17 cellular contexts compared by ENCODE assay signal in the genomic region with DNA sequence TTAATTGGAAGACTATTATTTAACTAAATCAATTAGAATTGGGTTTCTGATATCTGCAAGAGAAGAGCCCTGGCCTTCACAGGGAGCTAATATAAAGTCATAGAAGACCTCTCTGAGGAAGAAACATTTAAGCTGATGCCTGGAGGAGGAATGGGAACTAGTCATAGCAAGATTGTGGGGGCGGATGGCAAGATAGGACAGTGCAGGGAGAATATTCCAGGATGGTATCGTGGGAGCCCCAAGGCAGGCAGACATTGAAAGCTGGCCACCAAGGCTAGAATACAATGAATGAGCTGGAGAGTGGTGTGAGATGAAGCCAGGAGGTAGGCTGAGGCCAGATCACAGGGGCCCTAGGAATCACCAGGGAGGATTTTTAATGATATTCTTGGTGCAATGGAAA. TPM values are rescaled to one million over a fixed set of nuclear protein-coding genes. Genes with fewer than 3 reads are reported as not detected.
DNase-seq lines count a peak whose midpoint lies in the region; TF ChIP-seq lines count a peak whose summit lies in the region.
"Had no signal": no experiment of that assay in that cellular context is flagged by ENCODE, and none has a peak within 500 bp of the region (broad histone marks: within the 10 kb centered on the region; RNA-seq: fewer than 3 reads in every experiment).

No MANE protein-coding gene starts in this region.

- H3K4me1 ChIP-seq in breast epithelium = no peaks in the 10 kb centered on the region
- H3K4me1 ChIP-seq: HAP-1 had no signal

- no peaks in the 10 kb centered on the region for H3K27me3 Mint-ChIP-seq in activated CD4-positive, alpha-beta T cell treated with anti-CD3 and anti-CD28 coated beads, Interleukin-2, amount 10 ng/mL, durations not matched to agents 24 days and 14 days
- H3K27me3 Mint-ChIP-seq in osteocyte (ENCODE audit: unreplicated experiment) = no peaks in the 10 kb centered on the region

- H3K27ac Mint-ChIP-seq in activated CD4-positive, alpha-beta T cell treated with anti-CD3 and anti-CD28 coated beads, Interleukin-2, amount 10 ng/mL, durations not matched to agents 24 days and 14 days = no peak overlapping the region
- H3K27ac Mint-ChIP-seq in osteocyte (ENCODE audit: unreplicated experiment) = peak overlapping the region; percentile 35

- peak overlapping the region; percentile 45 to 48 for H3K27ac ChIP-seq in breast epithelium
- H3K27ac ChIP-seq: BLaER1, KMS-11 had no signal

- H3K36me3 ChIP-seq in breast epithelium = no peaks in the 10 kb centered on the region
- H3K36me3 ChIP-seq: BLaER1, HAP-1 had no signal

- H3K9me3 ChIP-seq in breast epithelium = no peaks in the 10 kb centered on the region
- H3K9me3 ChIP-seq: BLaER1, HAP-1 had no signal

- H3K4me1 Mint-ChIP-seq in activated CD4-positive, alpha-beta T cell treated with anti-CD3 and anti-CD28 coated beads, Interleukin-2, amount 10 ng/mL, durations not matched to agents 24 days and 14 days = peaks cover 26% of the 10 kb centered on the region
- peaks cover 41% of the 10 kb centered on the region for H3K4me1 Mint-ChIP-seq in osteocyte (ENCODE audit: unreplicated experiment)

- no peak overlapping the region for H3K4me3 Mint-ChIP-seq in activated CD4-positive, alpha-beta T cell treated with anti-CD3 and anti-CD28 coated beads, Interleukin-2, amount 10 ng/mL, durations not matched to agents 24 days and 14 days
- no peak overlapping the region for H3K4me3 Mint-ChIP-seq in osteocyte (ENCODE audit: unreplicated experiment)

- TF ChIP-seq POLR2A in breast epithelium (IDR thresholded peaks at IDR 0.05) = no peak

- H3K4me3 ChIP-seq in breast epithelium = no peak overlapping the region
- H3K4me3 ChIP-seq: BLaER1, HAP-1 had no signal

- H3K9me3 Mint-ChIP-seq in activated CD4-positive, alpha-beta T cell treated with anti-CD3 and anti-CD28 coated beads, Interleukin-2, amount 10 ng/mL, durations not matched to agents 24 days and 14 days = peaks cover 5% of the 10 kb centered on the region
- H3K9me3 Mint-ChIP-seq in osteocyte (ENCODE audit: unreplicated experiment) = no peaks in the 10 kb centered on the region

- TF ChIP-seq CTCF in breast epithelium (IDR thresholded peaks at IDR 0.05) (no peak), osteocyte (IDR thresholded peaks at IDR 0.05) (no peak)

- H3K36me3 Mint-ChIP-seq in activated CD4-positive, alpha-beta T cell treated with anti-CD3 and anti-CD28 coated beads, Interleukin-2, amount 10 ng/mL, durations not matched to agents 24 days and 14 days (ENCODE audit: low read depth) = no peaks in the 10 kb centered on the region
- no peaks in the 10 kb centered on the region for H3K36me3 Mint-ChIP-seq in osteocyte (ENCODE audit: unreplicated experiment)

- intact Hi-C loops in activated CD4-positive, alpha-beta T cell treated with anti-CD3 and anti-CD28 coated beads, Interleukin-2, amount 10 ng/mL, durations not matched to agents 24 days and 14 days (cut with micrococcal nuclease) = no loop called here
- intact Hi-C loops in breast epithelium (cut with DNase I; ENCODE audit: low total_unique reads) = no loop called here

- peak; percentile 37 for DNase-seq in activated CD4-positive, alpha-beta T cell treated with anti-CD3 and anti-CD28 coated beads, Interleukin-2, amount 10 ng/mL, durations not matched to agents 24 days and 14 days
- DNase-seq in activated CD4-positive, alpha-beta T cell treated with anti-CD3 and anti-CD28 coated beads, Interleukin-2, amount 50 U/mL, for 48 hours = no peak
- peak; percentile 28 for DNase-seq in NCI-H226
- peak in 1 of 2 donors; percentile 61 for DNase-seq in breast epithelium (ENCODE audit: low spot score in 2 of 2)
- no peak for DNase-seq in osteocyte (ENCODE audit: extremely low spot score, unreplicated experiment)
- no peak for DNase-seq in middle frontal gyrus (ENCODE audit: extremely low spot score, low spot score)
- no peak for DNase-seq in cortex of kidney (lab: John Stamatoyannopoulos, UW)
- no peak for DNase-seq in NCI-H1694 (lab: John Stamatoyannopoulos, UW)
- DNase-seq: 8988T, DMS 273 treated with DMSO at 0.1 percent for 48 hours, NCI-H1105 treated with DMSO at 0.1 percent for 48 hours, NCI-H187 treated with DMSO at 0.1 percent for 48 hours, NCI-H2171, NCI-H82 had no signal

- H3K27me3 ChIP-seq in breast epithelium = no peaks in the 10 kb centered on the region
- H3K27me3 ChIP-seq: BLaER1 had no signal

RNA-seq across cellular contexts. Expression of a gene that starts 20.8 kb away (rescaled TPM):
- total RNA-seq in activated CD4-positive, alpha-beta T cell treated with anti-CD3 and anti-CD28 coated beads, Interleukin-2, amount 10 ng/mL, durations not matched to agents 24 days and 14 days = 42.4 and 43.9 TPM in 2 replicates
- total RNA-seq in breast epithelium = 10 to 100 TPM; 24.8 to 54.0 (median 52.4) TPM
- 38.6 and 39.5 TPM in 2 replicates for total RNA-seq in osteocyte

Comparison
In these comparisons a context has a peak if more than half of its experiments do, and no peak if none do; other contexts are left out.
1. DNase-seq: peak in activated CD4-positive, alpha-beta T cell treated with anti-CD3 and anti-CD28 coated beads, Interleukin-2, amount 10 ng/mL, durations not matched to agents 24 days and 14 days (single experiment) and NCI-H226 (single experiment); none in activated CD4-positive, alpha-beta T cell treated with anti-CD3 and anti-CD28 coated beads, Interleukin-2, amount 50 U/mL, for 48 hours (0 of 2), osteocyte (single experiment), middle frontal gyrus (single experiment), cortex of kidney (single experiment) and NCI-H1694 (single experiment).